21 cellular contexts compared by ENCODE assay signal in the genomic region with DNA sequence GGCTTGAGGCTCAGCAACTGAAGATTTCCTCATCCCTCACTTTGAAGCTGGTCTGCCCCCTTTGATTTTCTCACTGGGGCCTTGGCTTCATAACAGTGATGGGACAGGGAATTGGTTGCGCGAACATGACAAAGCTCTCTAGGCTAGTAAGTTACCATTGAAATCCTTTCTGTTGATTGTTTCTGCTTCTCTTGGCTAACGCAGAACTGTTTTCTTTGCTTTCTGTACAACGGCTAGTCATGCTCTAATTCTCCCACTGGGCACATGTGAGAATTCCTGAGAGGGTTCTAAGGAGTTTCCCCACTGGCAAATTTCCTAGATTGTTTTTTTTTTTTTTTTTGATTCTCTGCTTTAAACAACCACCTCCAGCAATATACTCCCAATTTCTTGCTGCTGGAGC.
A peak's percentile ranks its signal among the peaks of the same experiment; 100 is the strongest.
DNase-seq lines count a peak whose midpoint lies in the region; ATAC-seq and TF ChIP-seq lines count a peak whose summit lies in the region.
"Had no signal": no experiment of that assay in that cellular context is flagged by ENCODE, and none has a peak within 500 bp of the region (broad histone marks: within the 10 kb centered on the region; RNA-seq: fewer than 3 reads in every experiment).

No MANE protein-coding gene starts in this region.

- H2AFZ ChIP-seq in GM23338: no peak overlapping the region; the same call in 1 of the 2 replicates

- H3K27ac Mint-ChIP-seq in GM23338: no peak overlapping the region
- H3K27ac Mint-ChIP-seq: naive B cell had no signal

- H3K79me2 ChIP-seq in GM23338 (replicated peaks; ENCODE audit: insufficient read depth): no peaks in the 10 kb centered on the region

- no peak overlapping the region for H3K4me2 ChIP-seq in GM23338
- H3K4me2 ChIP-seq: smooth muscle cell had no signal

- H3K36me3 ChIP-seq in GM23338 (ENCODE audit: insufficient read depth): no peaks in the 10 kb centered on the region
- H3K36me3 ChIP-seq: heart left ventricle, pancreas, suprapubic skin had no signal

- no peaks in the 10 kb centered on the region for H3F3A ChIP-seq in GM23338 (replicated peaks; ENCODE audit: low read depth)

- no peaks in the 10 kb centered on the region for H3K27me3 Mint-ChIP-seq in GM23338 (ENCODE audit: insufficient read depth, low read depth, poor library complexity)
- H3K27me3 Mint-ChIP-seq: naive B cell had no signal

- H4K20me1 ChIP-seq in GM23338 (replicated peaks; ENCODE audit: insufficient read depth): no peaks in the 10 kb centered on the region

- H3K9me3 Mint-ChIP-seq in GM23338: peaks cover 9% of the 10 kb centered on the region; the same call in 1 of the 3 replicates

- 0 out of 2 replicates have a peak, but pooled peaks cover 4% of the 10 kb centered on the region for H3K4me1 ChIP-seq in GM23338 (ENCODE audit: insufficient read depth)
- H3K4me1 ChIP-seq: heart left ventricle, pancreas, suprapubic skin had no signal

- no peaks in the 10 kb centered on the region for H3K27me3 ChIP-seq in GM23338 (ENCODE audit: insufficient read depth)
- H3K27me3 ChIP-seq: heart left ventricle, pancreas, suprapubic skin had no signal

- TF ChIP-seq CTCF in fibroblast of pulmonary artery (IDR thresholded peaks at IDR 0.05; ENCODE audit: low read length, missing control alignments): no peak
- TF ChIP-seq CTCF in retinal pigment epithelial cell (conservative IDR thresholded peaks at IDR 0.05; ENCODE audit: low read depth, low read length): no peak
- TF ChIP-seq CTCF in GM23338 (conservative IDR thresholded peaks at IDR 0.05; ENCODE audit: low read depth in 2 of 2): no peak

- no peak overlapping the region for H3K27ac ChIP-seq in GM23338 (ENCODE audit: low read depth)
- H3K27ac ChIP-seq: coronary artery, heart left ventricle, pancreas, suprapubic skin had no signal

- H3K36me3 Mint-ChIP-seq in GM23338 (ENCODE audit: low read depth): peaks cover 5% of the 10 kb centered on the region; the same call in 1 of the 3 replicates
- H3K36me3 Mint-ChIP-seq: naive B cell had no signal

- in situ Hi-C loops in G401 (cut with HindIII; ENCODE audit: low sequenced_read_pairs): no loop called here

- no peak overlapping the region for H3K4me3 ChIP-seq in fibroblast of pulmonary artery (replicated peaks; ENCODE audit: low read depth, low read length)
- no peak overlapping the region for H3K4me3 ChIP-seq in retinal pigment epithelial cell (ENCODE audit: low read length)
- no peak overlapping the region for H3K4me3 ChIP-seq in GM23338
- H3K4me3 ChIP-seq: coronary artery, heart left ventricle, pancreas, smooth muscle cell, suprapubic skin had no signal

- no peaks in the 10 kb centered on the region; the same call in 1 of the 2 replicates for H3K9me2 ChIP-seq in GM23338 (ENCODE audit: insufficient read depth)

- H3K4me1 Mint-ChIP-seq in GM23338: peaks cover 4% of the 10 kb centered on the region
- H3K4me1 Mint-ChIP-seq: naive B cell had no signal

- ATAC-seq in GM23338: no peak
- ATAC-seq: pancreas, PC-3 had no signal

- DNase-seq in G401 (ENCODE audit: low spot score) (peak; percentile 2), amniotic stem cell (lab: John Stamatoyannopoulos, UW) (peak; percentile 42), fibroblast of pulmonary artery (ENCODE audit: low read depth) (peak; percentile 51), retinal pigment epithelial cell (ENCODE audit: low read depth) (peak; percentile 40), GM23338 (ENCODE audit: low spot score) (no peak), DMS114 treated with DMSO at 0.1 percent for 48 hours (lab: John Stamatoyannopoulos, UW; ENCODE audit: unreplicated experiment) (no peak), D341Med (ENCODE audit: low spot score) (no peak)
- DNase-seq: activated CD4-positive, CD25-positive, alpha-beta regulatory T cell treated with anti-CD3 and anti-CD28 coated beads, Interleukin-2, amount 50 U/mL, for 72 hours; DMS153; heart left ventricle; Karpas-422; mammary epithelial cell; naive B cell; NCI-H1417; NCI-H2171 treated with DMSO at 0.1 percent for 48 hours; NCI-H774; pancreas; PC-3 had no signal

- H3K4me3 Mint-ChIP-seq in GM23338: no peak overlapping the region
- H3K4me3 Mint-ChIP-seq: naive B cell had no signal

TF ChIP-seq in GM23338, 12 proteins besides CTCF, POLR2A, EP300 and RAD21:
- TF ChIP-seq JUNB (IDR thresholded peaks at IDR 0.05; ENCODE audit: unreplicated experiment): no peak
TF ChIP-seq in GM23338: peak in this region for 0.

Comparison
In these comparisons a context has a peak if more than half of its experiments do, and no peak if none do; other contexts are left out.
1. DNase-seq: peak in G401 (single experiment), amniotic stem cell (single experiment), fibroblast of pulmonary artery (single experiment) and retinal pigment epithelial cell (single experiment); none in GM23338 (single experiment), DMS114 treated with DMSO at 0.1 percent for 48 hours (single experiment) and D341Med (single experiment).